Comparison of ENCODE assay signal across 7 cellular contexts in genomic region chr16:71807905-71808592, GRCh38. TPM values are rescaled to one million over a fixed set of nuclear protein-coding genes. Genes with fewer than 3 reads are reported as not detected.
DNase-seq lines count a peak whose midpoint lies in the region; ATAC-seq, FAIRE-seq and TF ChIP-seq lines count a peak whose summit lies in the region.

No MANE protein-coding gene starts in this region.

- H3K27ac ChIP-seq in adrenal gland (peak overlapping the region; percentile 97 to 99 (median 98)), iPS DF 6.9 (ENCODE audit: low read length) (no peak overlapping the region), small intestine (ENCODE audit: low read depth in 1 of 2, low read length in 1 of 2) (peak overlapping the region; percentile 98)

- WGBS in adrenal gland, 4 donors = 0 to 1% (median 0%) methylated on average over 24 to 44 of the region's 44 CpGs
- no CpG with 5 or more reads among the region's 44 CpGs for WGBS in iPS DF 6.9 (ENCODE audit: insufficient coverage, insufficient read length)
- WGBS in small intestine, 3 donors = 0 to 1% (median 0%) methylated on average over 44 of the region's 44 CpGs

- H3K9me3 ChIP-seq in adrenal gland (replicated peaks in 1 of 3) (no peaks in the 10 kb centered on the region), iPS DF 6.9 (ENCODE audit: control insufficient read depth, insufficient read depth, low read length) (no peaks in the 10 kb centered on the region), small intestine (ENCODE audit: control insufficient read depth, low read depth) (no peaks in the 10 kb centered on the region)

- FAIRE-seq in small intestine (lab: Jason Lieb, UNC) = no peak

- no peaks in the 10 kb centered on the region for H3K27me3 ChIP-seq in adrenal gland
- no peaks in the 10 kb centered on the region for H3K27me3 ChIP-seq in iPS DF 6.9 (ENCODE audit: control insufficient read depth, insufficient read depth, low read length)
- H3K27me3 ChIP-seq in small intestine (ENCODE audit: control insufficient read depth in 2 of 2, insufficient read depth in 2 of 2, low read length in 2 of 2) = no peaks in the 10 kb centered on the region

- ATAC-seq in GM18502 (IDR thresholded peaks at IDR 0.05; ENCODE audit: poor library complexity, unreplicated experiment) (peak; percentile 34), HG02571 (IDR thresholded peaks at IDR 0.05; ENCODE audit: unreplicated experiment) (peak; percentile 36)

- intact Hi-C loops in adrenal gland (cut with DNase I) = no loop called here

- H3K4me3 ChIP-seq in adrenal gland = peak overlapping the region; percentile 44 to 98 (median 65)
- H3K4me3 ChIP-seq in iPS DF 6.9 (ENCODE audit: low read length) = peak overlapping the region; percentile 92
- peak overlapping the region; percentile 89 to 90 for H3K4me3 ChIP-seq in small intestine (ENCODE audit: low read depth in 1 of 2, low read length in 2 of 2)

- no peak for TF ChIP-seq POLR2A in adrenal gland (IDR thresholded peaks at IDR 0.05)

- peaks cover 0 to 5% of the 10 kb centered on the region in 2 donors for H3K36me3 ChIP-seq in adrenal gland (replicated peaks in 1 of 2)
- H3K36me3 ChIP-seq in iPS DF 6.9 (ENCODE audit: control insufficient read depth, insufficient read depth, low read length) = 0 out of 2 replicates have a peak, but pooled peaks cover 3% of the 10 kb centered on the region
- H3K36me3 ChIP-seq in small intestine (ENCODE audit: control insufficient read depth in 2 of 2, insufficient read depth in 2 of 2, low read length in 2 of 2) = peaks cover 0 to 3% of the 10 kb centered on the region in 2 donors

- TF ChIP-seq CTCF in adrenal gland (IDR thresholded peaks at IDR 0.05) = no peak

- DNase-seq in NCI-H2227 (lab: John Stamatoyannopoulos, UW; ENCODE audit: unreplicated experiment) (peak; percentile 32), adrenal gland (peak; percentile 48 to 71 (median 61)), iPS DF 6.9 (ENCODE audit: low read depth, low spot score) (no peak), small intestine (peak; percentile 60), NCI-H2029 (lab: John Stamatoyannopoulos, UW) (no peak)

- H3K4me1 ChIP-seq in adrenal gland (replicated peaks in 1 of 2) (peaks cover 27 to 42% of the 10 kb centered on the region in 2 donors), iPS DF 6.9 (ENCODE audit: control insufficient read depth, insufficient read depth, low read length) (no peaks in the 10 kb centered on the region), small intestine (ENCODE audit: control insufficient read depth in 2 of 2, insufficient read depth in 1 of 2, low read depth in 1 of 2, low read length in 1 of 2) (peaks cover 0 to 8% of the 10 kb centered on the region in 2 donors)

RNA-seq across cellular contexts. Expression of gene AP1G1, which starts 0.6 kb away (rescaled TPM):
- 100 to 1,000 TPM in 3 of 8 donors, 10 to 100 TPM in 5; 63.8 to 132 (median 87.8) TPM for total RNA-seq in adrenal gland
- polyA plus RNA-seq in adrenal gland (10 to 100 TPM; 22.8 to 83.3 (median 26.9) TPM), small intestine (10 to 100 TPM; 17.6 to 23.0 (median 21.4) TPM)

RNA-seq across cellular contexts. Expression of gene ATXN1L, which starts 37.7 kb away (rescaled TPM):
- total RNA-seq in adrenal gland = 10 to 100 TPM; 14.9 to 27.1 (median 21.3) TPM
- 10 to 100 TPM in 1 of 3 donors, 1 to 10 TPM in 2; 4.9 to 14.5 (median 6.7) TPM for polyA plus RNA-seq in adrenal gland
- 10 to 100 TPM in 1 of 3 donors, 1 to 10 TPM in 2; 4.3 to 10.8 (median 4.5) TPM for polyA plus RNA-seq in small intestine

Comparison
In these comparisons a context has a peak if more than half of its experiments do, and no peak if none do; other contexts are left out.
1. DNase-seq: peak in NCI-H2227 (single experiment), adrenal gland (7 of 7) and small intestine (single experiment); none in iPS DF 6.9 (single experiment) and NCI-H2029 (single experiment).
2. Peak in every context shown above with its lines, with median percentiles within 50 percentile points of each other: H3K4me3 ChIP-seq.